1 cellular context compared by ENCODE assay signal in the genomic region with DNA sequence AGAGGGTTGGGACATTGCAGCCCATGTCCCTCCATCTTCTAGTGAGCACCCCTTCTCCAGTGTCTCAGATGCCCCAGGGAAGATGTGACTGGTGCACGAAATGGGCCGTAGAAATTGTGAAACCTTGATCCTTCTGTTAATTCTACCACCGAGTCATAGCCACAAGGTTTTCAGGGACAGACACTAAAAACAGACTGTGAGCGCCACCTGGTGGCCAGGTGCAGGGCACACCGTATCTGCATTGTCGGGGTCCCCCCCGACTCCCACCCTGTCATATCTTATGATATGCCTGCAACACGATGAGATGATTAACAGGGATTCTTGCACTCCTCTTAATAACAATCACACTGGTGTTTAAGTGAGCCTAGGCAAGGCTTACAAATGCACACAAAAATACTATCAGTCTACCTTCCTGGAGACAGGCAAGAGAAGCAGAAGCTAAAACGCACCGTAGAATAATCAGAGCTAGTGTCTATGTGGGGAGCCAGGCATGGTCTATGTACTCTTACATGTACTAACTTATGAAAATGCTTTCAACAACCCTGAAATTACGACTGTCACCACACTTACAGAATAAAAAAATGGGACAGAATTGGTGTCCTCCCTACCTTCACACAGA.
TF ChIP-seq lines count a peak whose summit lies in the region.

No MANE protein-coding gene starts in this region.

TF ChIP-seq in K562, 482 proteins besides CTCF, POLR2A, EP300 and RAD21 (continued from another document):
- TF ChIP-seq, protein P1, sequence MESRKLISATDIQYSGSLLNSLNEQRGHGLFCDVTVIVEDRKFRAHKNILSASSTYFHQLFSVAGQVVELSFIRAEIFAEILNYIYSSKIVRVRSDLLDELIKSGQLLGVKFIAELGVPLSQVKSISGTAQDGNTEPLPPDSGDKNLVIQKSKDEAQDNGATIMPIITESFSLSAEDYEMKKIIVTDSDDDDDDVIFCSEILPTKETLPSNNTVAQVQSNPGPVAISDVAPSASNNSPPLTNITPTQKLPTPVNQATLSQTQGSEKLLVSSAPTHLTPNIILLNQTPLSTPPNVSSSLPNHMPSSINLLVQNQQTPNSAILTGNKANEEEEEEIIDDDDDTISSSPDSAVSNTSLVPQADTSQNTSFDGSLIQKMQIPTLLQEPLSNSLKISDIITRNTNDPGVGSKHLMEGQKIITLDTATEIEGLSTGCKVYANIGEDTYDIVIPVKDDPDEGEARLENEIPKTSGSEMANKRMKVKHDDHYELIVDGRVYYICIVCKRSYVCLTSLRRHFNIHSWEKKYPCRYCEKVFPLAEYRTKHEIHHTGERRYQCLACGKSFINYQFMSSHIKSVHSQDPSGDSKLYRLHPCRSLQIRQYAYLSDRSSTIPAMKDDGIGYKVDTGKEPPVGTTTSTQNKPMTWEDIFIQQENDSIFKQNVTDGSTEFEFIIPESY (CRISPR knock-in tag; IDR thresholded peaks at IDR 0.05): no peak
- TF ChIP-seq ZEB2 (IDR thresholded peaks at IDR 0.05): peak; percentile 34; the same call in 1 of the 2 replicates
- no peak for TF ChIP-seq ESRRA (IDR thresholded peaks at IDR 0.05; ENCODE audit: borderline replicate concordance, low read depth)
- TF ChIP-seq, protein P2, sequence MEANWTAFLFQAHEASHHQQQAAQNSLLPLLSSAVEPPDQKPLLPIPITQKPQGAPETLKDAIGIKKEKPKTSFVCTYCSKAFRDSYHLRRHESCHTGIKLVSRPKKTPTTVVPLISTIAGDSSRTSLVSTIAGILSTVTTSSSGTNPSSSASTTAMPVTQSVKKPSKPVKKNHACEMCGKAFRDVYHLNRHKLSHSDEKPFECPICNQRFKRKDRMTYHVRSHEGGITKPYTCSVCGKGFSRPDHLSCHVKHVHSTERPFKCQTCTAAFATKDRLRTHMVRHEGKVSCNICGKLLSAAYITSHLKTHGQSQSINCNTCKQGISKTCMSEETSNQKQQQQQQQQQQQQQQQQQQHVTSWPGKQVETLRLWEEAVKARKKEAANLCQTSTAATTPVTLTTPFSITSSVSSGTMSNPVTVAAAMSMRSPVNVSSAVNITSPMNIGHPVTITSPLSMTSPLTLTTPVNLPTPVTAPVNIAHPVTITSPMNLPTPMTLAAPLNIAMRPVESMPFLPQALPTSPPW (CRISPR knock-in tag; IDR thresholded peaks at IDR 0.05): peak; percentile 33
- no peak for TF ChIP-seq NR1H2 (CRISPR knock-in tag; IDR thresholded peaks at IDR 0.05)
- TF ChIP-seq ZBTB7A (IDR thresholded peaks at IDR 0.05; ENCODE audit: borderline replicate concordance, control insufficient read depth, low read depth, low read length): peak; percentile 89
- TF ChIP-seq STAG1 (CRISPR knock-in tag; IDR thresholded peaks at IDR 0.05; ENCODE audit: borderline replicate concordance): peak; percentile 71; the same call in 1 of the 2 replicates
- TF ChIP-seq ID3 (CRISPR knock-in tag; IDR thresholded peaks at IDR 0.05): no peak
- TF ChIP-seq ID3 (tag; IDR thresholded peaks at IDR 0.05): 0 out of 2 replicates have a peak, but pooled peaks have one; percentile 17
- no peak for TF ChIP-seq HEY1 (CRISPR knock-in tag; IDR thresholded peaks at IDR 0.05; ENCODE audit: borderline replicate concordance)
- 0 out of 2 replicates have a peak, but pooled peaks have one; percentile 21 for TF ChIP-seq ETV5 (CRISPR knock-in tag; IDR thresholded peaks at IDR 0.05; ENCODE audit: low read depth)
- no peak for TF ChIP-seq RBM15 (IDR thresholded peaks at IDR 0.05; ENCODE audit: insufficient read depth, low read length)
- TF ChIP-seq TEAD1 (CRISPR knock-in tag; IDR thresholded peaks at IDR 0.05): no peak
- TF ChIP-seq SMC3 (conservative IDR thresholded peaks at IDR 0.05; ENCODE audit: insufficient read depth, low read depth, low read length): peak; percentile 72
- peak; percentile 47; the same call in 1 of the 2 replicates for TF ChIP-seq KLF16 (IDR thresholded peaks at IDR 0.05)
- TF ChIP-seq ZNF717 (CRISPR knock-in tag; IDR thresholded peaks at IDR 0.05): no peak
- TF ChIP-seq GTF2E2 (tag; IDR thresholded peaks at IDR 0.05): no peak
- peak; percentile 28; the same call in 1 of the 2 replicates for TF ChIP-seq MTA3 (IDR thresholded peaks at IDR 0.05; ENCODE audit: borderline replicate concordance)
- peak; percentile 37; the same call in 1 of the 2 replicates for TF ChIP-seq RB1 (IDR thresholded peaks at IDR 0.05; ENCODE audit: low read depth)
- TF ChIP-seq HCFC1 (IDR thresholded peaks at IDR 0.05; ENCODE audit: low read depth, low read length): no peak
- peak in 1 of 2 experiments; percentile 42; a peak in 1 of 4 replicates for TF ChIP-seq MAZ (CRISPR knock-in tag; conservative IDR thresholded peaks at IDR 0.05 in 1 of 2, IDR thresholded peaks at IDR 0.05 in 1 of 2)
- TF ChIP-seq, protein P3, sequence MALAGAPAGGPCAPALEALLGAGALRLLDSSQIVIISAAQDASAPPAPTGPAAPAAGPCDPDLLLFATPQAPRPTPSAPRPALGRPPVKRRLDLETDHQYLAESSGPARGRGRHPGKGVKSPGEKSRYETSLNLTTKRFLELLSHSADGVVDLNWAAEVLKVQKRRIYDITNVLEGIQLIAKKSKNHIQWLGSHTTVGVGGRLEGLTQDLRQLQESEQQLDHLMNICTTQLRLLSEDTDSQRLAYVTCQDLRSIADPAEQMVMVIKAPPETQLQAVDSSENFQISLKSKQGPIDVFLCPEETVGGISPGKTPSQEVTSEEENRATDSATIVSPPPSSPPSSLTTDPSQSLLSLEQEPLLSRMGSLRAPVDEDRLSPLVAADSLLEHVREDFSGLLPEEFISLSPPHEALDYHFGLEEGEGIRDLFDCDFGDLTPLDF (CRISPR knock-in tag; IDR thresholded peaks at IDR 0.05): no peak
- peak; percentile 49; the same call in 1 of the 2 replicates for TF ChIP-seq CC2D1A (IDR thresholded peaks at IDR 0.05)
- TF ChIP-seq ELF2 (CRISPR knock-in tag; IDR thresholded peaks at IDR 0.05): no peak
- TF ChIP-seq ZNF764 (CRISPR knock-in tag; IDR thresholded peaks at IDR 0.05; ENCODE audit: low read depth): no peak
